Comparison of ENCODE assay signal across 30 cellular contexts in genomic region chr9:126448865-126449577, GRCh38.
DNase-seq lines count a peak whose midpoint lies in the region; ATAC-seq lines count a peak whose summit lies in the region.
"Had no signal": no experiment of that assay in that cellular context is flagged by ENCODE, and none has a peak within 500 bp of the region (broad histone marks: within the 10 kb centered on the region; RNA-seq: fewer than 3 reads in every experiment).

No MANE protein-coding gene starts in this region.

- peaks cover 21% of the 10 kb centered on the region for H3K4me1 Mint-ChIP-seq in T-helper 17 cell
- H3K4me1 Mint-ChIP-seq in stimulated activated memory B cell treated with anti-CD40 and anti-IgM and Interleukin-4, amounts not matched to agents 10 μg/mL and 1 μg/mL and 100 μg/mL, for 72 hours: no peaks in the 10 kb centered on the region

- peak; percentile 0 for DNase-seq in NOMO-1 treated with DMSO at 0.1 percent for 48 hours (lab: John Stamatoyannopoulos, UW; ENCODE audit: unreplicated experiment)
- no peak for DNase-seq in NOMO-1 treated with dmso at 0.1 percent for 144 hours (lab: John Stamatoyannopoulos, UW; ENCODE audit: unreplicated experiment)
- no peak for DNase-seq in T-helper 17 cell
- peak; percentile 52 for DNase-seq in islet precursor cell
- DNase-seq in NCI-H146 (lab: John Stamatoyannopoulos, UW): no peak
- DNase-seq: activated CD4-positive, alpha-beta T cell treated with anti-CD3 and anti-CD28 coated beads for 4 hours; activated gamma-delta T cell treated with Interleukin-2 at 50 U/mL for 16 hours; activated T-cell treated with anti-CD3 and anti-CD28 coated beads, Interleukin-2, amount 50 U/mL, for 24 hours; Caco-2; DMS79 treated with DMSO at 0.1 percent for 48 hours; foreskin keratinocyte; GDM1; heart right ventricle; naive thymus-derived CD8-positive, alpha-beta T cell; NCI-H1092 treated with DMSO at 0.1 percent for 48 hours; NCI-H187; NCI-H2171 treated with DMSO at 0.1 percent for 48 hours; NCI-H526; SHP77 treated with DMSO at 0.1 percent for 48 hours; stimulated activated naive B cell treated with anti-CD40 and anti-IgM and Interleukin-4, amounts not matched to agents 10 μg/mL and 1 μg/mL and 100 μg/mL, for 72 hours; substantia nigra had no signal

- no peaks in the 10 kb centered on the region for H3K9me3 ChIP-seq in T-helper 17 cell (ENCODE audit: control insufficient read depth, low read length, poor library complexity, severe bottlenecking)
- H3K9me3 ChIP-seq: Caco-2, heart right ventricle had no signal

- no peak overlapping the region for H3K4me3 Mint-ChIP-seq in T-helper 17 cell
- H3K4me3 Mint-ChIP-seq in stimulated activated memory B cell treated with anti-CD40 and anti-IgM and Interleukin-4, amounts not matched to agents 10 μg/mL and 1 μg/mL and 100 μg/mL, for 72 hours: no peak overlapping the region
- H3K4me3 Mint-ChIP-seq: activated T-cell treated with anti-CD3 and anti-CD28 coated beads, Interleukin-2, amount 50 U/mL, for 24 hours; CD14-positive monocyte; central memory CD8-positive, alpha-beta T cell; dendritic cell treated with granulocyte-macrophage colony-stimulating factor and Interleukin-4, amounts not matched to agents 40 ng/mL and 50 ng/mL, for 4 days; stimulated activated naive B cell treated with anti-CD40 and anti-IgM and Interleukin-4, amounts not matched to agents 10 μg/mL and 1 μg/mL and 100 μg/mL, for 72 hours; T-helper 2 cell treated with Interferon-gamma antibody and Interleukin-4, amounts not matched to agents 5 μg/mL and 100 μg/mL, for 36 hours had no signal

- no peak for ATAC-seq in T-helper 17 cell
- ATAC-seq in stimulated activated memory B cell treated with anti-CD40 and anti-IgM and Interleukin-4, amounts not matched to agents 10 μg/mL and 1 μg/mL and 100 μg/mL, for 72 hours: no peak
- ATAC-seq in HG02678 (IDR thresholded peaks at IDR 0.05; ENCODE audit: unreplicated experiment): no peak
- ATAC-seq in GM21381 (IDR thresholded peaks at IDR 0.05; ENCODE audit: unreplicated experiment): no peak
- ATAC-seq: esophagus mucosa; foreskin keratinocyte; heart right ventricle; naive thymus-derived CD8-positive, alpha-beta T cell; Panc1; stimulated activated naive B cell treated with anti-CD40 and anti-IgM and Interleukin-4, amounts not matched to agents 10 μg/mL and 1 μg/mL and 100 μg/mL, for 72 hours had no signal

- H3K27me3 Mint-ChIP-seq in T-helper 17 cell: no peaks in the 10 kb centered on the region
- no peaks in the 10 kb centered on the region for H3K27me3 Mint-ChIP-seq in stimulated activated memory B cell treated with anti-CD40 and anti-IgM and Interleukin-4, amounts not matched to agents 10 μg/mL and 1 μg/mL and 100 μg/mL, for 72 hours
- H3K27me3 Mint-ChIP-seq: activated T-cell treated with anti-CD3 and anti-CD28 coated beads, Interleukin-2, amount 50 U/mL, for 24 hours; central memory CD8-positive, alpha-beta T cell; naive thymus-derived CD8-positive, alpha-beta T cell; stimulated activated naive B cell treated with anti-CD40 and anti-IgM and Interleukin-4, amounts not matched to agents 10 μg/mL and 1 μg/mL and 100 μg/mL, for 72 hours had no signal

- peaks cover 4% of the 10 kb centered on the region for H3K36me3 Mint-ChIP-seq in T-helper 17 cell (ENCODE audit: low read depth)
- H3K36me3 Mint-ChIP-seq in stimulated activated memory B cell treated with anti-CD40 and anti-IgM and Interleukin-4, amounts not matched to agents 10 μg/mL and 1 μg/mL and 100 μg/mL, for 72 hours: no peaks in the 10 kb centered on the region

- no peaks in the 10 kb centered on the region for H3K9me3 Mint-ChIP-seq in stimulated activated memory B cell treated with anti-CD40 and anti-IgM and Interleukin-4, amounts not matched to agents 10 μg/mL and 1 μg/mL and 100 μg/mL, for 72 hours
- H3K9me3 Mint-ChIP-seq: activated T-cell treated with anti-CD3 and anti-CD28 coated beads, Interleukin-2, amount 50 U/mL, for 24 hours; CD14-positive monocyte; central memory CD8-positive, alpha-beta T cell; dendritic cell treated with granulocyte-macrophage colony-stimulating factor and Interleukin-4, amounts not matched to agents 40 ng/mL and 50 ng/mL, for 4 days; naive thymus-derived CD8-positive, alpha-beta T cell; stimulated activated naive B cell treated with anti-CD40 and anti-IgM and Interleukin-4, amounts not matched to agents 10 μg/mL and 1 μg/mL and 100 μg/mL, for 72 hours; T-helper 2 cell treated with Interferon-gamma antibody and Interleukin-4, amounts not matched to agents 5 μg/mL and 100 μg/mL, for 36 hours had no signal

- peak overlapping the region; percentile 87 for H3K27ac Mint-ChIP-seq in T-helper 17 cell
- peak overlapping the region; percentile 23 for H3K27ac Mint-ChIP-seq in stimulated activated memory B cell treated with anti-CD40 and anti-IgM and Interleukin-4, amounts not matched to agents 10 μg/mL and 1 μg/mL and 100 μg/mL, for 72 hours
- H3K27ac Mint-ChIP-seq: activated T-cell treated with anti-CD3 and anti-CD28 coated beads, Interleukin-2, amount 50 U/mL, for 24 hours; stimulated activated naive B cell treated with anti-CD40 and anti-IgM and Interleukin-4, amounts not matched to agents 10 μg/mL and 1 μg/mL and 100 μg/mL, for 72 hours; T-helper 2 cell treated with Interferon-gamma antibody and Interleukin-4, amounts not matched to agents 5 μg/mL and 100 μg/mL, for 36 hours had no signal

Comparison
In these comparisons a context has a peak if more than half of its experiments do, and no peak if none do; other contexts are left out.
1. DNase-seq: peak in NOMO-1 treated with DMSO at 0.1 percent for 48 hours (single experiment) and islet precursor cell (single experiment); none in NOMO-1 treated with dmso at 0.1 percent for 144 hours (single experiment), T-helper 17 cell (0 of 3) and NCI-H146 (single experiment).